Comparison of ENCODE assay signal across 10 cellular contexts in genomic region chr2:71156531-71156930, GRCh38.
DNase-seq lines count a peak whose midpoint lies in the region; ATAC-seq and TF ChIP-seq lines count a peak whose summit lies in the region.
"Had no signal": no experiment of that assay in that cellular context is flagged by ENCODE, and none has a peak within 500 bp of the region (broad histone marks: within the 10 kb centered on the region; RNA-seq: fewer than 3 reads in every experiment).

No MANE protein-coding gene starts in this region.

- H3K36me3 ChIP-seq in muscle layer of duodenum (ENCODE audit: control insufficient read depth in 1 of 2, insufficient read depth in 2 of 2, low read length in 2 of 2) = no peaks in the 10 kb centered on the region
- H3K36me3 ChIP-seq: suprapubic skin had no signal

- no peak for TF ChIP-seq CTCF in coronary artery (IDR thresholded peaks at IDR 0.05)

- H3K4me1 ChIP-seq in muscle layer of duodenum (ENCODE audit: control insufficient read depth in 1 of 2, insufficient read depth in 2 of 2, low read length in 2 of 2) = peaks cover 0 to 11% of the 10 kb centered on the region in 2 donors

- H3K27ac ChIP-seq in muscle layer of duodenum (ENCODE audit: low read length) (no peak overlapping the region), coronary artery (no peak overlapping the region)
- H3K27ac ChIP-seq: suprapubic skin had no signal

- peak overlapping the region; percentile 42 to 61 for H3K4me3 ChIP-seq in muscle layer of duodenum (ENCODE audit: low read depth in 1 of 2, low read length in 2 of 2)
- no peak overlapping the region for H3K4me3 ChIP-seq in coronary artery

- DNase-seq in EL = peak; percentile 32
- DNase-seq in NCI-H1694 treated with DMSO at 0.1 percent for 48 hours (lab: John Stamatoyannopoulos, UW) = peak; percentile 92
- DNase-seq in superior temporal gyrus (ENCODE audit: extremely low spot score) = no peak
- DNase-seq in coronary artery (ENCODE audit: low spot score) = no peak
- no peak for DNase-seq in activated CD4-positive, alpha-beta T cell treated with anti-CD3 and anti-CD28 coated beads, Interleukin-2, amount 50 U/mL, for 48 hours
- DNase-seq: activated CD8-positive, alpha-beta T cell treated with anti-CD3 and anti-CD28 coated beads for 36 hours had no signal

- no peaks in the 10 kb centered on the region for H3K27me3 ChIP-seq in muscle layer of duodenum (ENCODE audit: low read depth, low read length)
- H3K27me3 ChIP-seq: suprapubic skin had no signal

- peak; percentile 17 for ATAC-seq in SK-N-SH treated with all-trans-retinoic acid at 6 μM for 48 hours
- no peak for ATAC-seq in HG02852 (IDR thresholded peaks at IDR 0.05; ENCODE audit: unreplicated experiment)

- no peaks in the 10 kb centered on the region for H3K9me3 ChIP-seq in muscle layer of duodenum (ENCODE audit: control insufficient read depth in 1 of 2, low read length in 2 of 2)
- H3K9me3 ChIP-seq: suprapubic skin had no signal

TF ChIP-seq in SK-N-SH treated with all-trans-retinoic acid at 6 μM for 48 hours, 23 proteins besides CTCF, POLR2A, EP300 and RAD21:
- TF ChIP-seq ZNF565 (CRISPR knock-in tag; conservative IDR thresholded peaks at IDR 0.05; ENCODE audit: low read depth) = no peak
- TF ChIP-seq PPARA (CRISPR knock-in tag; IDR thresholded peaks at IDR 0.05; ENCODE audit: borderline replicate concordance) = no peak
- no peak for TF ChIP-seq SNAI2 (CRISPR knock-in tag; IDR thresholded peaks at IDR 0.05)
- no peak for TF ChIP-seq ZNF70 (CRISPR knock-in tag; IDR thresholded peaks at IDR 0.05)
- no peak for TF ChIP-seq CREB5 (CRISPR knock-in tag; IDR thresholded peaks at IDR 0.05; ENCODE audit: low read depth)
- no peak for TF ChIP-seq TCF4 (CRISPR knock-in tag; IDR thresholded peaks at IDR 0.05; ENCODE audit: borderline replicate concordance)
- TF ChIP-seq ARNTL (CRISPR knock-in tag; IDR thresholded peaks at IDR 0.05; ENCODE audit: borderline replicate concordance, low read depth) = no peak
- no peak for TF ChIP-seq POU6F1 (CRISPR knock-in tag; IDR thresholded peaks at IDR 0.05; ENCODE audit: borderline replicate concordance, low read depth)
- TF ChIP-seq TOX (CRISPR knock-in tag; IDR thresholded peaks at IDR 0.05; ENCODE audit: borderline replicate concordance) = no peak
- no peak for TF ChIP-seq PATZ1 (CRISPR knock-in tag; IDR thresholded peaks at IDR 0.05; ENCODE audit: borderline replicate concordance)
- no peak for TF ChIP-seq RARB (CRISPR knock-in tag; IDR thresholded peaks at IDR 0.05)
- TF ChIP-seq ZC3H10 (CRISPR knock-in tag; IDR thresholded peaks at IDR 0.05) = no peak
- TF ChIP-seq BACH2 (CRISPR knock-in tag; IDR thresholded peaks at IDR 0.05; ENCODE audit: borderline replicate concordance) = no peak
- TF ChIP-seq GLIS3 (CRISPR knock-in tag; IDR thresholded peaks at IDR 0.05) = no peak

Comparison
In these comparisons a context has a peak if more than half of its experiments do, and no peak if none do; other contexts are left out.
1. DNase-seq: peak in EL (single experiment) and NCI-H1694 treated with DMSO at 0.1 percent for 48 hours (single experiment); none in superior temporal gyrus (single experiment), coronary artery (single experiment) and activated CD4-positive, alpha-beta T cell treated with anti-CD3 and anti-CD28 coated beads, Interleukin-2, amount 50 U/mL, for 48 hours (0 of 2).